11 cellular contexts compared by ENCODE assay signal in genomic region chr19:8459520-8460260, GRCh38. TPM values are rescaled to one million over a fixed set of nuclear protein-coding genes. Genes with fewer than 3 reads are reported as not detected.
DNase-seq lines count a peak whose midpoint lies in the region; ATAC-seq, FAIRE-seq and TF ChIP-seq lines count a peak whose summit lies in the region.
"Had no signal": no experiment of that assay in that cellular context is flagged by ENCODE, and none has a peak within 500 bp of the region (broad histone marks: within the 10 kb centered on the region; RNA-seq: fewer than 3 reads in every experiment).

No MANE protein-coding gene starts in this region.

- no peak overlapping the region for H3K4me3 Mint-ChIP-seq in CD4-positive, alpha-beta T cell

- no peaks in the 10 kb centered on the region for H3K9me3 ChIP-seq in CD4-positive, alpha-beta T cell (ENCODE audit: control insufficient read depth, low read length)
- no peaks in the 10 kb centered on the region for H3K9me3 ChIP-seq in pancreas

- TF ChIP-seq POLR2A in GM18505 (IDR thresholded peaks at IDR 0.05; ENCODE audit: borderline replicate concordance, extremely low read depth, insufficient read depth, insufficient read length), result no peak

- H3K27me3 Mint-ChIP-seq in CD4-positive, alpha-beta T cell, result no peaks in the 10 kb centered on the region

- TF ChIP-seq CTCF in CD4-positive, alpha-beta T cell (IDR thresholded peaks at IDR 0.05), result no peak
- TF ChIP-seq CTCF in fibroblast of villous mesenchyme (IDR thresholded peaks at IDR 0.05; ENCODE audit: insufficient read depth, low read depth, low read length), result no peak
- no peak for TF ChIP-seq CTCF in pancreas (IDR thresholded peaks at IDR 0.05)

- CTCF ChIA-PET in CD4-positive, alpha-beta T cell (lab: Charles Lee), result interaction anchor here (1.0 kb wide), 1 partner anchor 46 kb away, joined by 3 read pairs; no protein-coding TSS in a partner anchor

- no peak overlapping the region for H3K27ac ChIP-seq in CD4-positive, alpha-beta T cell (ENCODE audit: low read depth, low read length)
- H3K27ac ChIP-seq in pancreas, result peak overlapping the region in 3 of 4 donors; percentile 13 to 37 (median 19)

- H3K4me1 Mint-ChIP-seq in CD4-positive, alpha-beta T cell (ENCODE audit: low read depth), result peaks cover 86% of the 10 kb centered on the region

- no peak for DNase-seq in CD4-positive, alpha-beta T cell
- DNase-seq in fibroblast of villous mesenchyme (ENCODE audit: low read depth), result peak; percentile 83
- no peak for DNase-seq in pancreas
- no peak for DNase-seq in NCI-H2227 (lab: John Stamatoyannopoulos, UW; ENCODE audit: unreplicated experiment)
- DNase-seq in NCI-H748 treated with DMSO at 0.1 percent for 48 hours (lab: John Stamatoyannopoulos, UW), result no peak
- no peak for DNase-seq in mesenteric fat pad (ENCODE audit: low spot score)
- DNase-seq: GF-D8; stimulated activated CD4-positive, alpha-beta T cell treated with anti-CD3 and anti-CD28 coated beads, Interleukin-1b, Interleukin-23, amount 100 ng/mL, for 48 hours had no signal

- intact Hi-C loops in CD4-positive, alpha-beta T cell (cut with DNase I, micrococcal nuclease), result no loop called here
- intact Hi-C loops in pancreas (cut with DNase I), result no loop called here

- peak overlapping the region; percentile 17 for H3K4me3 ChIP-seq in fibroblast of villous mesenchyme (ENCODE audit: low read depth, low read length)
- no peak overlapping the region for H3K4me3 ChIP-seq in pancreas

- POLR2A ChIA-PET in CD4-positive, alpha-beta T cell (lab: Charles Lee), result interaction anchor here (1.4 kb wide), 1 partner anchor 28 kb away, joined by 4 read pairs; no protein-coding TSS in a partner anchor

- FAIRE-seq in pancreas (lab: Jason Lieb, UNC), result no peak
- FAIRE-seq: H54 had no signal

- peaks cover 0 to 27% (median 10%) of the 10 kb centered on the region in 3 donors for H3K36me3 ChIP-seq in pancreas

- H3K27ac Mint-ChIP-seq in CD4-positive, alpha-beta T cell, result peak overlapping the region; percentile 22

- H3K27me3 ChIP-seq in CD4-positive, alpha-beta T cell (ENCODE audit: control insufficient read depth, insufficient read depth, low read length), result no peaks in the 10 kb centered on the region
- no peaks in the 10 kb centered on the region for H3K27me3 ChIP-seq in pancreas

- peaks cover 20 to 50% (median 38%) of the 10 kb centered on the region in 3 donors for H3K4me1 ChIP-seq in pancreas

- 25% methylated on average over 6 of the region's 6 CpGs for WGBS in pancreas, 2 donors

- H3K36me3 Mint-ChIP-seq in CD4-positive, alpha-beta T cell (ENCODE audit: low read depth), result peaks cover 96% of the 10 kb centered on the region

- no peaks in the 10 kb centered on the region for H3K9me3 Mint-ChIP-seq in CD4-positive, alpha-beta T cell

- ATAC-seq in CD4-positive, alpha-beta T cell (ENCODE audit: poor library complexity), result no peak
- peak; percentile 79 for ATAC-seq in SK-N-SH treated with all-trans-retinoic acid at 6 μM for 48 hours
- ATAC-seq in pancreas, result peak; percentile 44 to 68 (median 62)
- ATAC-seq in GM18505 (IDR thresholded peaks at IDR 0.05; ENCODE audit: unreplicated experiment), result no peak

TF ChIP-seq in SK-N-SH treated with all-trans-retinoic acid at 6 μM for 48 hours, 23 proteins besides CTCF, POLR2A, EP300 and RAD21:
- TF ChIP-seq CREB5 (CRISPR knock-in tag; IDR thresholded peaks at IDR 0.05; ENCODE audit: low read depth) (no peak), ZNF8 (CRISPR knock-in tag; IDR thresholded peaks at IDR 0.05) (no peak), ESRRG (CRISPR knock-in tag; IDR thresholded peaks at IDR 0.05) (no peak), ISL1 (CRISPR knock-in tag; IDR thresholded peaks at IDR 0.05) (no peak), CSDC2 (CRISPR knock-in tag; IDR thresholded peaks at IDR 0.05) (no peak), SNAI2 (CRISPR knock-in tag; IDR thresholded peaks at IDR 0.05) (no peak), TCF4 (CRISPR knock-in tag; IDR thresholded peaks at IDR 0.05; ENCODE audit: borderline replicate concordance) (no peak), BACH2 (CRISPR knock-in tag; IDR thresholded peaks at IDR 0.05; ENCODE audit: borderline replicate concordance) (no peak), TOX (CRISPR knock-in tag; IDR thresholded peaks at IDR 0.05; ENCODE audit: borderline replicate concordance) (no peak), ZFP3 (CRISPR knock-in tag; IDR thresholded peaks at IDR 0.05) (no peak), RARB (CRISPR knock-in tag; IDR thresholded peaks at IDR 0.05) (no peak), ZNF70 (CRISPR knock-in tag; IDR thresholded peaks at IDR 0.05) (no peak)
- TF ChIP-seq, protein P1, sequence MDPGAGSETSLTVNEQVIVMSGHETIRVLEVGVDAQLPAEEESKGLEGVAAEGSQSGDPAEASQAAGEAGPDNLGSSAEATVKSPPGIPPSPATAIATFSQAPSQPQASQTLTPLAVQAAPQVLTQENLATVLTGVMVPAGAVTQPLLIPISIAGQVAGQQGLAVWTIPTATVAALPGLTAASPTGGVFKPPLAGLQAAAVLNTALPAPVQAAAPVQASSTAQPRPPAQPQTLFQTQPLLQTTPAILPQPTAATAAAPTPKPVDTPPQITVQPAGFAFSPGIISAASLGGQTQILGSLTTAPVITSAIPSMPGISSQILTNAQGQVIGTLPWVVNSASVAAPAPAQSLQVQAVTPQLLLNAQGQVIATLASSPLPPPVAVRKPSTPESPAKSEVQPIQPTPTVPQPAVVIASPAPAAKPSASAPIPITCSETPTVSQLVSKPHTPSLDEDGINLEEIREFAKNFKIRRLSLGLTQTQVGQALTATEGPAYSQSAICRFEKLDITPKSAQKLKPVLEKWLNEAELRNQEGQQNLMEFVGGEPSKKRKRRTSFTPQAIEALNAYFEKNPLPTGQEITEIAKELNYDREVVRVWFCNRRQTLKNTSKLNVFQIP (CRISPR knock-in tag; IDR thresholded peaks at IDR 0.05; ENCODE audit: borderline replicate concordance, low read depth), result no peak
- TF ChIP-seq, protein P2, sequence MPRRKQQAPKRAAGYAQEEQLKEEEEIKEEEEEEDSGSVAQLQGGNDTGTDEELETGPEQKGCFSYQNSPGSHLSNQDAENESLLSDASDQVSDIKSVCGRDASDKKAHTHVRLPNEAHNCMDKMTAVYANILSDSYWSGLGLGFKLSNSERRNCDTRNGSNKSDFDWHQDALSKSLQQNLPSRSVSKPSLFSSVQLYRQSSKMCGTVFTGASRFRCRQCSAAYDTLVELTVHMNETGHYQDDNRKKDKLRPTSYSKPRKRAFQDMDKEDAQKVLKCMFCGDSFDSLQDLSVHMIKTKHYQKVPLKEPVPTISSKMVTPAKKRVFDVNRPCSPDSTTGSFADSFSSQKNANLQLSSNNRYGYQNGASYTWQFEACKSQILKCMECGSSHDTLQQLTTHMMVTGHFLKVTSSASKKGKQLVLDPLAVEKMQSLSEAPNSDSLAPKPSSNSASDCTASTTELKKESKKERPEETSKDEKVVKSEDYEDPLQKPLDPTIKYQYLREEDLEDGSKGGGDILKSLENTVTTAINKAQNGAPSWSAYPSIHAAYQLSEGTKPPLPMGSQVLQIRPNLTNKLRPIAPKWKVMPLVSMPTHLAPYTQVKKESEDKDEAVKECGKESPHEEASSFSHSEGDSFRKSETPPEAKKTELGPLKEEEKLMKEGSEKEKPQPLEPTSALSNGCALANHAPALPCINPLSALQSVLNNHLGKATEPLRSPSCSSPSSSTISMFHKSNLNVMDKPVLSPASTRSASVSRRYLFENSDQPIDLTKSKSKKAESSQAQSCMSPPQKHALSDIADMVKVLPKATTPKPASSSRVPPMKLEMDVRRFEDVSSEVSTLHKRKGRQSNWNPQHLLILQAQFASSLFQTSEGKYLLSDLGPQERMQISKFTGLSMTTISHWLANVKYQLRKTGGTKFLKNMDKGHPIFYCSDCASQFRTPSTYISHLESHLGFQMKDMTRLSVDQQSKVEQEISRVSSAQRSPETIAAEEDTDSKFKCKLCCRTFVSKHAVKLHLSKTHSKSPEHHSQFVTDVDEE (CRISPR knock-in tag; IDR thresholded peaks at IDR 0.05), result no peak

RNA-seq across cellular contexts. Expression of gene HNRNPM, which starts 14.9 kb away (rescaled TPM):
- 100 to 1,000 TPM; 269 to 272 TPM for total RNA-seq in CD4-positive, alpha-beta T cell
- total RNA-seq in fibroblast of villous mesenchyme (41.9 and 49.0 TPM in 2 replicates), pancreas (10 to 100 TPM; 44.5 to 88.3 (median 66.6) TPM), mesenteric fat pad (145 TPM)
- polyA plus RNA-seq in pancreas, result 10 to 100 TPM; 52.5 to 90.1 TPM

RNA-seq across cellular contexts. Expression of gene PRAM1, which starts 42.8 kb away (rescaled TPM):
- 1 to 10 TPM; 4.3 to 6.3 TPM for total RNA-seq in CD4-positive, alpha-beta T cell
- total RNA-seq in fibroblast of villous mesenchyme, result under 0.01 TPM in 1 of 2 replicates, not detected in the other
- total RNA-seq in pancreas, result 1 to 10 TPM in 2 of 6 donors, under 1 TPM in 4; 0.09 to 4.6 (median 0.70) TPM
- polyA plus RNA-seq in pancreas, result 1 to 10 TPM; 3.0 to 3.7 TPM
- total RNA-seq in mesenteric fat pad, result 4.5 TPM

RNA-seq across cellular contexts. Expression of gene MARCHF2, which starts 46.6 kb away (rescaled TPM):
- 10 to 100 TPM; 20.0 to 22.2 TPM for total RNA-seq in CD4-positive, alpha-beta T cell
- 51.8 and 70.9 TPM in 2 replicates for total RNA-seq in fibroblast of villous mesenchyme
- total RNA-seq in pancreas, result 10 to 100 TPM in 5 of 6 donors, 1 to 10 TPM in 1; 8.8 to 18.0 (median 11.0) TPM
- 10 to 100 TPM; 17.1 to 22.6 TPM for polyA plus RNA-seq in pancreas
- 101 TPM for total RNA-seq in mesenteric fat pad

RNA-seq across cellular contexts. Expression of gene ZNF414, which starts 54.3 kb away (rescaled TPM):
- 10 to 100 TPM; 36.3 to 38.0 TPM for total RNA-seq in CD4-positive, alpha-beta T cell
- total RNA-seq in fibroblast of villous mesenchyme (5.2 and 6.4 TPM in 2 replicates), pancreas (10 to 100 TPM in 3 of 6 donors, 1 to 10 TPM in 3; 7.3 to 16.1 (median 10.8) TPM), mesenteric fat pad (18.5 TPM)
- polyA plus RNA-seq in pancreas, result 10 to 100 TPM; 28.2 to 36.9 TPM

Comparison
In these comparisons a context has a peak if more than half of its experiments do, and no peak if none do; other contexts are left out.
1. ATAC-seq: peak in SK-N-SH treated with all-trans-retinoic acid at 6 μM for 48 hours (single experiment) and pancreas (4 of 4); none in CD4-positive, alpha-beta T cell (single experiment) and GM18505 (single experiment).